ENCODE assay signal across 6 cellular contexts in genomic region chr16:88759245-88759975, GRCh38. TPM values are rescaled to one million over a fixed set of nuclear protein-coding genes. Genes with fewer than 3 reads are reported as not detected.
DNase-seq lines count a peak whose midpoint lies in the region; ATAC-seq and TF ChIP-seq lines count a peak whose summit lies in the region.

No MANE protein-coding gene starts in this region.

- ATAC-seq in omental fat pad (ENCODE audit: low FRiP score) = peak; percentile 48
- no peak for ATAC-seq in HG02981 (IDR thresholded peaks at IDR 0.05; ENCODE audit: unreplicated experiment)
- ATAC-seq in GM21515 (IDR thresholded peaks at IDR 0.05; ENCODE audit: unreplicated experiment) = no peak

- peak; percentile 31; the same call in 1 of the 2 replicates for TF ChIP-seq CTCF in LNCaP clone FGC (IDR thresholded peaks at IDR 0.05; ENCODE audit: control insufficient read depth, extremely low read depth, insufficient read depth)
- TF ChIP-seq CTCF in omental fat pad (IDR thresholded peaks at IDR 0.05) = no peak

- DNase-seq in LNCaP clone FGC (ENCODE audit: low read depth) = peak; percentile 87
- peak; percentile 89 for DNase-seq in activated effector memory CD4-positive, alpha-beta T cell treated with anti-CD3 and anti-CD28 coated beads, Interleukin-2, amount 50 U/mL, for 16 hours
- DNase-seq in omental fat pad (ENCODE audit: low spot score) = no peak
- no peak for DNase-seq in NCI-H2171 treated with DMSO at 0.1 percent for 48 hours (lab: John Stamatoyannopoulos, UW)

- H3K4me3 ChIP-seq in LNCaP clone FGC (ENCODE audit: low read depth, low read length) = peak overlapping the region; percentile 55

RNA-seq across cellular contexts. Expression of gene PIEZO1, which starts 25.6 kb away (rescaled TPM):
- total RNA-seq in omental fat pad = 100 to 1,000 TPM; 151 to 315 (median 249) TPM

RNA-seq across cellular contexts. Expression of gene CDT1, which starts 44.2 kb away (rescaled TPM):
- total RNA-seq in omental fat pad = 1 to 10 TPM in 2 of 4 donors, under 1 TPM in 2; 0.19 to 3.5 (median 1.6) TPM

RNA-seq across cellular contexts. Expression of gene APRT, which starts 52.3 kb away (rescaled TPM):
- total RNA-seq in omental fat pad = 100 to 1,000 TPM in 3 of 4 donors, 10 to 100 TPM in 1; 94.4 to 127 (median 115) TPM

RNA-seq across cellular contexts. Expression of gene CTU2, which starts 53.1 kb away (rescaled TPM):
- total RNA-seq in omental fat pad = 10 to 100 TPM in 2 of 4 donors, 1 to 10 TPM in 2; 6.8 to 23.7 (median 10.2) TPM

RNA-seq across cellular contexts. Expression of gene RNF166, which starts 53.2 kb away (rescaled TPM):
- total RNA-seq in omental fat pad = 10 to 100 TPM; 13.5 to 36.4 (median 20.2) TPM

Comparison
In these comparisons a context has a peak if more than half of its experiments do, and no peak if none do; other contexts are left out.
1. DNase-seq: peak in LNCaP clone FGC (single experiment) and activated effector memory CD4-positive, alpha-beta T cell treated with anti-CD3 and anti-CD28 coated beads, Interleukin-2, amount 50 U/mL, for 16 hours (single experiment); none in omental fat pad (single experiment) and NCI-H2171 treated with DMSO at 0.1 percent for 48 hours (single experiment).